ENCODE assay signal across 27 cellular contexts in genomic region chrX:133258481-133258880, GRCh38. TPM values are rescaled to one million over a fixed set of nuclear protein-coding genes. Genes with fewer than 3 reads are reported as not detected.
A peak's percentile ranks its signal among the peaks of the same experiment; 100 is the strongest.
DNase-seq lines count a peak whose midpoint lies in the region; ATAC-seq and TF ChIP-seq lines count a peak whose summit lies in the region.
"Had no signal": no experiment of that assay in that cellular context is flagged by ENCODE, and none has a peak within 500 bp of the region (broad histone marks: within the 10 kb centered on the region; RNA-seq: fewer than 3 reads in every experiment).

No MANE protein-coding gene starts in this region.

- no peak overlapping the region for H3K14ac ChIP-seq in IMR-90 (replicated peaks; ENCODE audit: low read depth, low read length)

- CTCF ChIA-PET in AG04449 (lab: Yijun Ruan, JAX) (no interaction called here), IMR-90 (lab: Yijun Ruan, JAX) (no interaction called here)

- H3K9me3 ChIP-seq in IMR-90 (ENCODE audit: control insufficient read depth, insufficient read depth, low read length): no peaks in the 10 kb centered on the region
- H3K9me3 ChIP-seq: heart right ventricle had no signal

- H3K9me3 Mint-ChIP-seq in activated CD4-positive, alpha-beta T cell treated with anti-CD3 and anti-CD28 coated beads, Interleukin-2, amount 10 ng/mL, durations not matched to agents 24 days and 14 days: no peaks in the 10 kb centered on the region
- H3K9me3 Mint-ChIP-seq: activated CD8-positive, alpha-beta T cell treated with anti-CD3 and anti-CD28 coated beads for 36 hours; activated T-cell treated with anti-CD3 and anti-CD28 coated beads, Interleukin-2, amount 50 U/mL, for 24 hours; GM23338 had no signal

- no peak overlapping the region for H2BK15ac ChIP-seq in IMR-90 (ENCODE audit: low read depth, low read length)

- intact Hi-C loops in IMR-90 (cut with micrococcal nuclease): no loop called here
- intact Hi-C loops in activated CD4-positive, alpha-beta T cell treated with anti-CD3 and anti-CD28 coated beads, Interleukin-2, amount 10 ng/mL, durations not matched to agents 24 days and 14 days (cut with micrococcal nuclease): no loop called here

- H3K4me3 ChIP-seq in AG04449 (ENCODE audit: low read depth, low read length) (no peak overlapping the region), IMR-90 (ENCODE audit: insufficient read depth, low read depth, low read length) (no peak overlapping the region)
- H3K4me3 ChIP-seq: GM12878, GM23338, heart right ventricle had no signal

- no peak overlapping the region for H3K27ac ChIP-seq in IMR-90 (ENCODE audit: insufficient read depth, low read length)
- H3K27ac ChIP-seq: heart right ventricle had no signal

- H3K9me1 ChIP-seq in IMR-90 (ENCODE audit: insufficient read depth, low read length): no peaks in the 10 kb centered on the region

- no peak overlapping the region for H2BK20ac ChIP-seq in IMR-90 (ENCODE audit: low read depth, low read length)

- TF ChIP-seq CTCF in AG04449 (IDR thresholded peaks at IDR 0.05; ENCODE audit: insufficient read depth, low read length, missing control alignments): no peak
- no peak for TF ChIP-seq CTCF in IMR-90 (conservative IDR thresholded peaks at IDR 0.05; ENCODE audit: low read depth, low read length)

- H3K4ac ChIP-seq in IMR-90 (ENCODE audit: low read depth, low read length): no peak overlapping the region

- dilution Hi-C loops in IMR-90 (cut with HindIII; ENCODE audit: low sequenced_read_pairs, unreplicated experiment): no loop called here

- H3K36me3 Mint-ChIP-seq in activated CD4-positive, alpha-beta T cell treated with anti-CD3 and anti-CD28 coated beads, Interleukin-2, amount 10 ng/mL, durations not matched to agents 24 days and 14 days (ENCODE audit: low read depth): no peaks in the 10 kb centered on the region

- no peak overlapping the region for H3K56ac ChIP-seq in IMR-90 (ENCODE audit: extremely low read depth, insufficient read depth, low read length)

- no peak overlapping the region for H4K8ac ChIP-seq in IMR-90 (ENCODE audit: low read depth in 2 of 2, low read length in 2 of 2)

- H3K27me3 Mint-ChIP-seq in activated CD4-positive, alpha-beta T cell treated with anti-CD3 and anti-CD28 coated beads, Interleukin-2, amount 10 ng/mL, durations not matched to agents 24 days and 14 days: no peaks in the 10 kb centered on the region
- H3K27me3 Mint-ChIP-seq: activated CD8-positive, alpha-beta T cell treated with anti-CD3 and anti-CD28 coated beads for 36 hours had no signal

- H3K4me1 ChIP-seq in IMR-90 (ENCODE audit: control insufficient read depth, insufficient read depth, low read length): peaks cover 2% of the 10 kb centered on the region
- H3K4me1 ChIP-seq: heart right ventricle had no signal

- no peak overlapping the region for H3K4me3 Mint-ChIP-seq in activated CD4-positive, alpha-beta T cell treated with anti-CD3 and anti-CD28 coated beads, Interleukin-2, amount 10 ng/mL, durations not matched to agents 24 days and 14 days
- H3K4me3 Mint-ChIP-seq: activated CD8-positive, alpha-beta T cell treated with anti-CD3 and anti-CD28 coated beads for 36 hours; activated T-cell treated with anti-CD3 and anti-CD28 coated beads, Interleukin-2, amount 50 U/mL, for 24 hours; GM23338 had no signal

- TF ChIP-seq RAD21 in IMR-90 (IDR thresholded peaks at IDR 0.05; ENCODE audit: low read length): no peak

- H3K9ac ChIP-seq in IMR-90 (ENCODE audit: low read depth, low read length): no peak overlapping the region

- in situ Hi-C loops in IMR-90 (cut with MboI; ENCODE audit: low sequenced_read_pairs): no loop called here

- BruUV-seq in IMR-90 (replicated peaks; lab: Mats Ljungman, UMichigan): no TSS peak

- no peak overlapping the region for H3K4me2 ChIP-seq in IMR-90 (ENCODE audit: low read depth, low read length)
- H3K4me2 ChIP-seq: GM23338 had no signal

- no peaks in the 10 kb centered on the region for H3K4me1 Mint-ChIP-seq in activated CD4-positive, alpha-beta T cell treated with anti-CD3 and anti-CD28 coated beads, Interleukin-2, amount 10 ng/mL, durations not matched to agents 24 days and 14 days

- H2AFZ ChIP-seq in IMR-90 (replicated peaks; ENCODE audit: low read length, poor library complexity): no peak overlapping the region
- H2AFZ ChIP-seq: GM23338 had no signal

- H3K27me3 ChIP-seq in IMR-90 (ENCODE audit: control insufficient read depth, insufficient read depth, low read length): no peaks in the 10 kb centered on the region; the same call in 1 of the 2 replicates

- no peak overlapping the region for H4K91ac ChIP-seq in IMR-90 (ENCODE audit: insufficient read depth, low read depth, low read length)

- no peaks in the 10 kb centered on the region for H3K79me1 ChIP-seq in IMR-90 (ENCODE audit: low read depth in 1 of 2, low read length in 2 of 2)

- H3K36me3 ChIP-seq in IMR-90 (ENCODE audit: control insufficient read depth, insufficient read depth, low read length): no peaks in the 10 kb centered on the region
- H3K36me3 ChIP-seq: heart right ventricle had no signal

- POLR2A ChIA-PET in AG04449 (lab: Yijun Ruan, JAX) (no interaction called here), IMR-90 (lab: Charles Lee; ENCODE audit: unreplicated experiment) (no interaction called here)

- H3K27ac Mint-ChIP-seq in activated CD4-positive, alpha-beta T cell treated with anti-CD3 and anti-CD28 coated beads, Interleukin-2, amount 10 ng/mL, durations not matched to agents 24 days and 14 days: no peak overlapping the region
- H3K27ac Mint-ChIP-seq: activated CD8-positive, alpha-beta T cell treated with anti-CD3 and anti-CD28 coated beads for 36 hours; activated T-cell treated with anti-CD3 and anti-CD28 coated beads, Interleukin-2, amount 50 U/mL, for 24 hours; GM23338 had no signal

- no peak overlapping the region for H3K18ac ChIP-seq in IMR-90 (ENCODE audit: low read depth, low read length)

- no peak overlapping the region for H2AK9ac ChIP-seq in IMR-90 (replicated peaks; ENCODE audit: low read depth, low read length, poor library complexity)

- H2BK120ac ChIP-seq in IMR-90 (ENCODE audit: low read depth, low read length): no peak overlapping the region

- H4K20me1 ChIP-seq in IMR-90 (ENCODE audit: insufficient read depth, low read length): no peaks in the 10 kb centered on the region

- no peak overlapping the region for H2BK5ac ChIP-seq in IMR-90 (ENCODE audit: low read depth, low read length, poor library complexity, severe bottlenecking)

- H2AK5ac ChIP-seq in IMR-90 (ENCODE audit: low read depth, low read length): no peak overlapping the region

- no peak overlapping the region for H4K5ac ChIP-seq in IMR-90 (ENCODE audit: low read depth, low read length)

- DNase-seq in AG04449 (ENCODE audit: low read depth, low spot score) (peak; percentile 19), IMR-90 (peak; percentile 63), dedifferentiated amniotic fluid mesenchymal stem cell (ENCODE audit: extremely low spot score) (peak; percentile 38), kidney tubule cell (ENCODE audit: low spot score) (peak; percentile 33), NCI-H2107 treated with DMSO at 0.1 percent for 48 hours (lab: John Stamatoyannopoulos, UW; ENCODE audit: unreplicated experiment) (no peak)
- DNase-seq in activated T-cell treated with anti-CD3 and anti-CD28 coated beads, Interleukin-2, amount 50 U/mL, for 1 hour: no peak
- DNase-seq in activated CD4-positive, alpha-beta T cell treated with anti-CD3 and anti-CD28 coated beads, Interleukin-2, amount 10 ng/mL, durations not matched to agents 24 days and 14 days: no peak
- DNase-seq: activated CD4-positive, CD25-positive, alpha-beta regulatory T cell; activated CD8-positive, alpha-beta T cell treated with anti-CD3 and anti-CD28 coated beads for 36 hours; activated naive CD4-positive, alpha-beta T cell treated with Interleukin-2 at 50 U/mL for 16 hours; activated T-cell treated with anti-CD3 and anti-CD28 coated beads, Interleukin-2, amount 50 U/mL, for 24 hours; aorta; C1 segment of cervical spinal cord; effector memory CD4-positive, alpha-beta T cell; GDM1; heart right ventricle; KBM-7; NCI-H1930; NCI-H446 treated with DMSO at 0.1 percent for 48 hours; retina; RPMI8226; T-helper 9 cell had no signal

- ATAC-seq in IMR-90 (ENCODE audit: low read depth) (peak; percentile 57), HG03442 (IDR thresholded peaks at IDR 0.05; ENCODE audit: unreplicated experiment) (no peak)
- ATAC-seq: activated CD8-positive, alpha-beta T cell treated with anti-CD3 and anti-CD28 coated beads for 36 hours; GM12878; GM23338; heart right ventricle had no signal

- no peak overlapping the region for H3K23ac ChIP-seq in IMR-90 (ENCODE audit: low read depth, low read length)

- no peak for TF ChIP-seq POLR2A in IMR-90 (IDR thresholded peaks at IDR 0.05; ENCODE audit: low read depth, low read length)

TF ChIP-seq in IMR-90, 13 proteins besides CTCF, POLR2A, EP300 and RAD21 (continues in another document):
- TF ChIP-seq MXI1 (IDR thresholded peaks at IDR 0.05; ENCODE audit: borderline replicate concordance, low read depth, low read length) (no peak), MAFK (IDR thresholded peaks at IDR 0.05; ENCODE audit: low read depth, low read length) (no peak), CEBPB (IDR thresholded peaks at IDR 0.05; ENCODE audit: low read depth, low read length) (no peak), BHLHE40 (IDR thresholded peaks at IDR 0.05; ENCODE audit: low read depth, low read length) (no peak), CHD1 (IDR thresholded peaks at IDR 0.05; ENCODE audit: low read depth, low read length) (no peak), SMC3 (IDR thresholded peaks at IDR 0.05; ENCODE audit: low read depth, low read length) (no peak), MAZ (IDR thresholded peaks at IDR 0.05; ENCODE audit: borderline replicate concordance, low read depth, low read length) (no peak), RFX5 (IDR thresholded peaks at IDR 0.05; ENCODE audit: low read depth, low read length) (no peak), RCOR1 (IDR thresholded peaks at IDR 0.05; ENCODE audit: insufficient replicate concordance, low read length) (no peak), FOS (IDR thresholded peaks at IDR 0.05; ENCODE audit: low read depth, low read length) (no peak)
- TF ChIP-seq, protein P1, sequence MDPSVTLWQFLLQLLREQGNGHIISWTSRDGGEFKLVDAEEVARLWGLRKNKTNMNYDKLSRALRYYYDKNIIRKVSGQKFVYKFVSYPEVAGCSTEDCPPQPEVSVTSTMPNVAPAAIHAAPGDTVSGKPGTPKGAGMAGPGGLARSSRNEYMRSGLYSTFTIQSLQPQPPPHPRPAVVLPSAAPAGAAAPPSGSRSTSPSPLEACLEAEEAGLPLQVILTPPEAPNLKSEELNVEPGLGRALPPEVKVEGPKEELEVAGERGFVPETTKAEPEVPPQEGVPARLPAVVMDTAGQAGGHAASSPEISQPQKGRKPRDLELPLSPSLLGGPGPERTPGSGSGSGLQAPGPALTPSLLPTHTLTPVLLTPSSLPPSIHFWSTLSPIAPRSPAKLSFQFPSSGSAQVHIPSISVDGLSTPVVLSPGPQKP (IDR thresholded peaks at IDR 0.05; ENCODE audit: borderline replicate concordance, low read depth, low read length): no peak

RNA-seq across cellular contexts. Expression of gene TFDP3, which starts 40.3 kb away (rescaled TPM):
- total RNA-seq in IMR-90 (2012; rRNA removed): not detected in 2 replicates
- not detected in 2 replicates for polyA plus RNA-seq in IMR-90 (2012; rRNA removed)
- polyA plus RNA-seq in IMR-90 (2012; cell fraction: cytosol; rRNA removed): not detected in 2 replicates
- polyA plus RNA-seq in IMR-90 (2012; cell fraction: nucleus; rRNA removed; ENCODE audit: low replicate concordance): not detected in 2 replicates
- not detected in 2 replicates for total RNA-seq in activated CD4-positive, alpha-beta T cell treated with anti-CD3 and anti-CD28 coated beads, Interleukin-2, amount 10 ng/mL, durations not matched to agents 24 days and 14 days
- total RNA-seq: activated CD8-positive, alpha-beta T cell treated with anti-CD3 and anti-CD28 coated beads for 36 hours; aorta; cerebellum; GM12878; GM23338; heart right ventricle; lower leg skin had no signal
- polyA plus RNA-seq: aorta, GM23338, heart right ventricle had no signal

Comparison
In these comparisons a context has a peak if more than half of its experiments do, and no peak if none do; other contexts are left out.
1. DNase-seq: peak in AG04449 (single experiment), IMR-90 (single experiment), dedifferentiated amniotic fluid mesenchymal stem cell (single experiment) and kidney tubule cell (single experiment); none in activated T-cell treated with anti-CD3 and anti-CD28 coated beads, Interleukin-2, amount 50 U/mL, for 1 hour (single experiment), activated CD4-positive, alpha-beta T cell treated with anti-CD3 and anti-CD28 coated beads, Interleukin-2, amount 10 ng/mL, durations not matched to agents 24 days and 14 days (single experiment) and NCI-H2107 treated with DMSO at 0.1 percent for 48 hours (single experiment).